Comparison of ENCODE assay signal across 15 cellular contexts in genomic region chr4:7195546-7196282, GRCh38. TPM values are rescaled to one million over a fixed set of nuclear protein-coding genes. Genes with fewer than 3 reads are reported as not detected.
DNase-seq lines count a peak whose midpoint lies in the region; ATAC-seq, FAIRE-seq and TF ChIP-seq lines count a peak whose summit lies in the region.
"Had no signal": no experiment of that assay in that cellular context is flagged by ENCODE, and none has a peak within 500 bp of the region (broad histone marks: within the 10 kb centered on the region; RNA-seq: fewer than 3 reads in every experiment).

No MANE protein-coding gene starts in this region.

- H3K27me3 Mint-ChIP-seq in astrocyte (ENCODE audit: low read depth, unreplicated experiment), result peaks cover 11% of the 10 kb centered on the region

- H3K4me1 ChIP-seq in astrocyte (ENCODE audit: insufficient read depth, low read length), result peaks cover 48% of the 10 kb centered on the region
- H3K4me1 ChIP-seq in tibial nerve, result peaks cover 0 to 74% (median 16%) of the 10 kb centered on the region in 4 donors

- TF ChIP-seq EP300 in tibial nerve (IDR thresholded peaks at IDR 0.05), result no peak

- DNase-seq in NCI-H82 (lab: John Stamatoyannopoulos, UW) (peak; percentile 23), NCI-H82 treated with DMSO at 0.1 percent for 48 hours (lab: John Stamatoyannopoulos, UW; ENCODE audit: unreplicated experiment) (no peak), astrocyte (ENCODE audit: low read depth) (peak; percentile 81), inferior parietal cortex (ENCODE audit: extremely low spot score) (peak; percentile 22), tibial nerve (ENCODE audit: low spot score in 2 of 2) (peak in 1 of 2 donors; percentile 9)
- DNase-seq: activated naive CD4-positive, alpha-beta T cell treated with anti-CD3 and anti-CD28 coated beads, Interleukin-2, amount 50 U/mL, for 16 hours; central memory CD4-positive, alpha-beta T cell; GDM1; NCI-H1048; nephron progenitor cell; T-helper 17 cell had no signal

- H3K27me3 ChIP-seq in astrocyte (ENCODE audit: insufficient read depth, low read length) (no peaks in the 10 kb centered on the region), tibial nerve (peaks cover 0 to 31% of the 10 kb centered on the region in 2 donors)

- no peak overlapping the region for H3K27ac Mint-ChIP-seq in astrocyte (ENCODE audit: unreplicated experiment)
- H3K27ac Mint-ChIP-seq: nephron progenitor cell, T-helper 17 cell had no signal

- H3K27ac ChIP-seq in astrocyte (ENCODE audit: low read depth, low read length), result no peak overlapping the region
- H3K27ac ChIP-seq in tibial nerve, result peak overlapping the region; percentile 45 to 78 (median 58)

- no peak overlapping the region for H3K4me3 ChIP-seq in astrocyte (ENCODE audit: insufficient read depth, low read depth, low read length)
- no peak overlapping the region for H3K4me3 ChIP-seq in tibial nerve

- H4K20me1 ChIP-seq in astrocyte (ENCODE audit: insufficient read depth, low read length), result peaks cover 26% of the 10 kb centered on the region

- 54 to 58% methylated on average over 14 of the region's 14 CpGs for WGBS in tibial nerve, 2 donors

- H3K9me3 Mint-ChIP-seq in astrocyte (ENCODE audit: unreplicated experiment), result peaks cover 2% of the 10 kb centered on the region
- H3K9me3 Mint-ChIP-seq: nephron progenitor cell had no signal

- FAIRE-seq in astrocyte (lab: Jason Lieb, UNC), result no peak

- TF ChIP-seq POLR2A in tibial nerve (IDR thresholded peaks at IDR 0.05), result no peak

- H3K9me3 ChIP-seq in astrocyte (ENCODE audit: insufficient read depth, low read depth, low read length) (no peaks in the 10 kb centered on the region), tibial nerve (no peaks in the 10 kb centered on the region)

- TF ChIP-seq CTCF in astrocyte (IDR thresholded peaks at IDR 0.05; ENCODE audit: insufficient read depth, low read depth, low read length) (no peak), tibial nerve (IDR thresholded peaks at IDR 0.05) (no peak)

- H3K79me2 ChIP-seq in astrocyte (ENCODE audit: insufficient read depth, low read length), result peaks cover 56% of the 10 kb centered on the region

- H3K36me3 ChIP-seq in astrocyte (ENCODE audit: insufficient read depth, low read length) (no peaks in the 10 kb centered on the region), tibial nerve (no peaks in the 10 kb centered on the region)

- ATAC-seq in HG02571 (IDR thresholded peaks at IDR 0.05; ENCODE audit: unreplicated experiment) (no peak), HG03565 (IDR thresholded peaks at IDR 0.05; ENCODE audit: unreplicated experiment) (no peak), HG03097 (IDR thresholded peaks at IDR 0.05; ENCODE audit: low FRiP score, unreplicated experiment) (no peak)
- ATAC-seq: Right ventricle myocardium inferior, T-helper 17 cell had no signal

- H3K4me1 Mint-ChIP-seq in astrocyte (ENCODE audit: low read depth, unreplicated experiment), result peaks cover 44% of the 10 kb centered on the region
- H3K4me1 Mint-ChIP-seq: T-helper 17 cell had no signal

- H3K9ac ChIP-seq in astrocyte (ENCODE audit: low read length), result no peak overlapping the region

- H3K4me2 ChIP-seq in astrocyte (ENCODE audit: low read length), result peak overlapping the region; percentile 98

- no peak overlapping the region for H2AFZ ChIP-seq in astrocyte (ENCODE audit: low read depth, low read length)

- H3K36me3 Mint-ChIP-seq in astrocyte (ENCODE audit: low read depth, unreplicated experiment), result peaks cover 3% of the 10 kb centered on the region

- H3K4me3 Mint-ChIP-seq in astrocyte (ENCODE audit: unreplicated experiment), result peak overlapping the region; percentile 42
- H3K4me3 Mint-ChIP-seq: nephron progenitor cell, T-helper 17 cell had no signal

RNA-seq across cellular contexts. Expression of gene SORCS2, which starts 3.4 kb away (rescaled TPM):
- 13.8 and 25.7 TPM in 2 replicates for total RNA-seq in astrocyte
- 10 to 100 TPM; 15.6 to 48.9 (median 38.3) TPM for total RNA-seq in tibial nerve
- total RNA-seq: T-helper 17 cell had no signal
